Comparison of ENCODE assay signal across 1 cellular context in genomic region chr1:38783659-38784229, GRCh38.
A peak's percentile ranks its signal among the peaks of the same experiment; 100 is the strongest.
TF ChIP-seq lines count a peak whose summit lies in the region.

No MANE protein-coding gene starts in this region.

TF ChIP-seq in K562, 482 proteins besides CTCF, POLR2A, EP300 and RAD21 (continued from another document and continues in another):
- TF ChIP-seq RBFOX2 (IDR thresholded peaks at IDR 0.05; ENCODE audit: low read depth, low read length) (peak; percentile 45), ZNF699 (CRISPR knock-in tag; IDR thresholded peaks at IDR 0.05; ENCODE audit: insufficient replicate concordance) (no peak), SRSF9 (IDR thresholded peaks at IDR 0.05; ENCODE audit: borderline replicate concordance, low read depth, low read length) (no peak), TBL1XR1 (IDR thresholded peaks at IDR 0.05; ENCODE audit: low read length in 2 of 2) (no peak), CREB3L1 (IDR thresholded peaks at IDR 0.05; ENCODE audit: borderline replicate concordance, low read depth) (no peak), PRDM10 (IDR thresholded peaks at IDR 0.05; ENCODE audit: partially characterized antibody) (peak; percentile 35), PHF8 (IDR thresholded peaks at IDR 0.05; ENCODE audit: borderline replicate concordance, low read length) (no peak), LCOR (CRISPR knock-in tag; IDR thresholded peaks at IDR 0.05) (no peak), SRSF7 (optimal IDR thresholded peaks at IDR 0.05; ENCODE audit: low read depth, low read length) (no peak), MITF (IDR thresholded peaks at IDR 0.05) (no peak), NR2C2 (CRISPR knock-in tag; IDR thresholded peaks at IDR 0.05) (no peak), NR2C2 (tag; IDR thresholded peaks at IDR 0.05) (no peak), MYC (IDR thresholded peaks at IDR 0.05; ENCODE audit: low read depth, low read length) (no peak), MYC (CRISPR knock-in tag; IDR thresholded peaks at IDR 0.05; ENCODE audit: borderline replicate concordance, low read depth) (no peak), ZNF184 (CRISPR knock-in tag; IDR thresholded peaks at IDR 0.05) (no peak), ZBTB34 (CRISPR knock-in tag; IDR thresholded peaks at IDR 0.05) (no peak), ZNF316 (IDR thresholded peaks at IDR 0.05) (no peak), E2F6 (IDR thresholded peaks at IDR 0.05; ENCODE audit: borderline replicate concordance in 1 of 2, extremely low read depth in 1 of 2, insufficient read depth in 1 of 2, insufficient read length in 1 of 2, low read depth in 1 of 2, low read length in 1 of 2, poor library complexity in 1 of 2, severe bottlenecking in 1 of 2) (peak in 1 of 2 experiments; percentile 32), ASH1L (IDR thresholded peaks at IDR 0.05; ENCODE audit: borderline replicate concordance, low read depth, partially characterized antibody) (no peak), ZBTB9 (CRISPR knock-in tag; IDR thresholded peaks at IDR 0.05) (no peak), SP2 (IDR thresholded peaks at IDR 0.05; ENCODE audit: extremely low read depth, low read depth, low read length, poor library complexity, severe bottlenecking) (no peak)
- TF ChIP-seq, protein P1, sequence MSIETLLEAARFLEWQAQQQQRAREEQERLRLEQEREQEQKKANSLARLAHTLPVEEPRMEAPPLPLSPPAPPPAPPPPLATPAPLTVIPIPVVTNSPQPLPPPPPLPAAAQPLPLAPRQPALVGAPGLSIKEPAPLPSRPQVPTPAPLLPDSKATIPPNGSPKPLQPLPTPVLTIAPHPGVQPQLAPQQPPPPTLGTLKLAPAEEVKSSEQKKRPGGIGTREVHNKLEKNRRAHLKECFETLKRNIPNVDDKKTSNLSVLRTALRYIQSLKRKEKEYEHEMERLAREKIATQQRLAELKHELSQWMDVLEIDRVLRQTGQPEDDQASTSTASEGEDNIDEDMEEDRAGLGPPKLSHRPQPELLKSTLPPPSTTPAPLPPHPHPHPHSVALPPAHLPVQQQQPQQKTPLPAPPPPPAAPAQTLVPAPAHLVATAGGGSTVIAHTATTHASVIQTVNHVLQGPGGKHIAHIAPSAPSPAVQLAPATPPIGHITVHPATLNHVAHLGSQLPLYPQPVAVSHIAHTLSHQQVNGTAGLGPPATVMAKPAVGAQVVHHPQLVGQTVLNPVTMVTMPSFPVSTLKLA (conservative IDR thresholded peaks at IDR 0.05): no peak
- TF ChIP-seq, protein P2, sequence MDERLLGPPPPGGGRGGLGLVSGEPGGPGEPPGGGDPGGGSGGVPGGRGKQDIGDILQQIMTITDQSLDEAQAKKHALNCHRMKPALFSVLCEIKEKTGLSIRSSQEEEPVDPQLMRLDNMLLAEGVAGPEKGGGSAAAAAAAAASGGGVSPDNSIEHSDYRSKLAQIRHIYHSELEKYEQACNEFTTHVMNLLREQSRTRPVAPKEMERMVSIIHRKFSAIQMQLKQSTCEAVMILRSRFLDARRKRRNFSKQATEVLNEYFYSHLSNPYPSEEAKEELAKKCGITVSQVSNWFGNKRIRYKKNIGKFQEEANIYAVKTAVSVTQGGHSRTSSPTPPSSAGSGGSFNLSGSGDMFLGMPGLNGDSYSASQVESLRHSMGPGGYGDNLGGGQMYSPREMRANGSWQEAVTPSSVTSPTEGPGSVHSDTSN (CRISPR knock-in tag; IDR thresholded peaks at IDR 0.05; ENCODE audit: low read depth): peak; percentile 64
- TF ChIP-seq, protein P2 (tag; conservative IDR thresholded peaks at IDR 0.05; ENCODE audit: low read depth): peak; percentile 93
- TF ChIP-seq, protein P3, sequence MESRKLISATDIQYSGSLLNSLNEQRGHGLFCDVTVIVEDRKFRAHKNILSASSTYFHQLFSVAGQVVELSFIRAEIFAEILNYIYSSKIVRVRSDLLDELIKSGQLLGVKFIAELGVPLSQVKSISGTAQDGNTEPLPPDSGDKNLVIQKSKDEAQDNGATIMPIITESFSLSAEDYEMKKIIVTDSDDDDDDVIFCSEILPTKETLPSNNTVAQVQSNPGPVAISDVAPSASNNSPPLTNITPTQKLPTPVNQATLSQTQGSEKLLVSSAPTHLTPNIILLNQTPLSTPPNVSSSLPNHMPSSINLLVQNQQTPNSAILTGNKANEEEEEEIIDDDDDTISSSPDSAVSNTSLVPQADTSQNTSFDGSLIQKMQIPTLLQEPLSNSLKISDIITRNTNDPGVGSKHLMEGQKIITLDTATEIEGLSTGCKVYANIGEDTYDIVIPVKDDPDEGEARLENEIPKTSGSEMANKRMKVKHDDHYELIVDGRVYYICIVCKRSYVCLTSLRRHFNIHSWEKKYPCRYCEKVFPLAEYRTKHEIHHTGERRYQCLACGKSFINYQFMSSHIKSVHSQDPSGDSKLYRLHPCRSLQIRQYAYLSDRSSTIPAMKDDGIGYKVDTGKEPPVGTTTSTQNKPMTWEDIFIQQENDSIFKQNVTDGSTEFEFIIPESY (CRISPR knock-in tag; IDR thresholded peaks at IDR 0.05): peak; percentile 67; the same call in 1 of the 2 replicates
- TF ChIP-seq, protein P4, sequence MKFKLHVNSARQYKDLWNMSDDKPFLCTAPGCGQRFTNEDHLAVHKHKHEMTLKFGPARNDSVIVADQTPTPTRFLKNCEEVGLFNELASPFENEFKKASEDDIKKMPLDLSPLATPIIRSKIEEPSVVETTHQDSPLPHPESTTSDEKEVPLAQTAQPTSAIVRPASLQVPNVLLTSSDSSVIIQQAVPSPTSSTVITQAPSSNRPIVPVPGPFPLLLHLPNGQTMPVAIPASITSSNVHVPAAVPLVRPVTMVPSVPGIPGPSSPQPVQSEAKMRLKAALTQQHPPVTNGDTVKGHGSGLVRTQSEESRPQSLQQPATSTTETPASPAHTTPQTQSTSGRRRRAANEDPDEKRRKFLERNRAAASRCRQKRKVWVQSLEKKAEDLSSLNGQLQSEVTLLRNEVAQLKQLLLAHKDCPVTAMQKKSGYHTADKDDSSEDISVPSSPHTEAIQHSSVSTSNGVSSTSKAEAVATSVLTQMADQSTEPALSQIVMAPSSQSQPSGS (CRISPR knock-in tag; IDR thresholded peaks at IDR 0.05): no peak
- TF ChIP-seq, protein P5, sequence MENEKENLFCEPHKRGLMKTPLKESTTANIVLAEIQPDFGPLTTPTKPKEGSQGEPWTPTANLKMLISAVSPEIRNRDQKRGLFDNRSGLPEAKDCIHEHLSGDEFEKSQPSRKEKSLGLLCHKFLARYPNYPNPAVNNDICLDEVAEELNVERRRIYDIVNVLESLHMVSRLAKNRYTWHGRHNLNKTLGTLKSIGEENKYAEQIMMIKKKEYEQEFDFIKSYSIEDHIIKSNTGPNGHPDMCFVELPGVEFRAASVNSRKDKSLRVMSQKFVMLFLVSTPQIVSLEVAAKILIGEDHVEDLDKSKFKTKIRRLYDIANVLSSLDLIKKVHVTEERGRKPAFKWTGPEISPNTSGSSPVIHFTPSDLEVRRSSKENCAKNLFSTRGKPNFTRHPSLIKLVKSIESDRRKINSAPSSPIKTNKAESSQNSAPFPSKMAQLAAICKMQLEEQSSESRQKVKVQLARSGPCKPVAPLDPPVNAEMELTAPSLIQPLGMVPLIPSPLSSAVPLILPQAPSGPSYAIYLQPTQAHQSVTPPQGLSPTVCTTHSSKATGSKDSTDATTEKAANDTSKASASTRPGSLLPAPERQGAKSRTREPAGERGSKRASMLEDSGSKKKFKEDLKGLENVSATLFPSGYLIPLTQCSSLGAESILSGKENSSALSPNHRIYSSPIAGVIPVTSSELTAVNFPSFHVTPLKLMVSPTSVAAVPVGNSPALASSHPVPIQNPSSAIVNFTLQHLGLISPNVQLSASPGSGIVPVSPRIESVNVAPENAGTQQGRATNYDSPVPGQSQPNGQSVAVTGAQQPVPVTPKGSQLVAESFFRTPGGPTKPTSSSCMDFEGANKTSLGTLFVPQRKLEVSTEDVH (IDR thresholded peaks at IDR 0.05; ENCODE audit: low read depth, partially characterized antibody): no peak
- TF ChIP-seq, protein P6, sequence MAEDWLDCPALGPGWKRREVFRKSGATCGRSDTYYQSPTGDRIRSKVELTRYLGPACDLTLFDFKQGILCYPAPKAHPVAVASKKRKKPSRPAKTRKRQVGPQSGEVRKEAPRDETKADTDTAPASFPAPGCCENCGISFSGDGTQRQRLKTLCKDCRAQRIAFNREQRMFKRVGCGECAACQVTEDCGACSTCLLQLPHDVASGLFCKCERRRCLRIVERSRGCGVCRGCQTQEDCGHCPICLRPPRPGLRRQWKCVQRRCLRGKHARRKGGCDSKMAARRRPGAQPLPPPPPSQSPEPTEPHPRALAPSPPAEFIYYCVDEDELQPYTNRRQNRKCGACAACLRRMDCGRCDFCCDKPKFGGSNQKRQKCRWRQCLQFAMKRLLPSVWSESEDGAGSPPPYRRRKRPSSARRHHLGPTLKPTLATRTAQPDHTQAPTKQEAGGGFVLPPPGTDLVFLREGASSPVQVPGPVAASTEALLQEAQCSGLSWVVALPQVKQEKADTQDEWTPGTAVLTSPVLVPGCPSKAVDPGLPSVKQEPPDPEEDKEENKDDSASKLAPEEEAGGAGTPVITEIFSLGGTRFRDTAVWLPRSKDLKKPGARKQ (CRISPR knock-in tag; IDR thresholded peaks at IDR 0.05): no peak; the same call in 1 of the 2 replicates
